8 cellular contexts compared by ENCODE assay signal in genomic region chr20:43513298-43514061, GRCh38. TPM values are rescaled to one million over a fixed set of nuclear protein-coding genes. Genes with fewer than 3 reads are reported as not detected.
A peak's percentile ranks its signal among the peaks of the same experiment; 100 is the strongest.
DNase-seq lines count a peak whose midpoint lies in the region; ATAC-seq and TF ChIP-seq lines count a peak whose summit lies in the region.

No MANE protein-coding gene starts in this region.

- H3K4me1 Mint-ChIP-seq in CD8-positive, alpha-beta T cell (ENCODE audit: low read depth), result peaks cover 22% of the 10 kb centered on the region

- H3K4me1 ChIP-seq in CD8-positive, alpha-beta T cell (ENCODE audit: insufficient read depth, low read length), result peaks cover 12% of the 10 kb centered on the region

- no peak for TF ChIP-seq EP300 in neural cell (conservative IDR thresholded peaks at IDR 0.05; ENCODE audit: poor library complexity, severe bottlenecking)

- no peak for TF ChIP-seq CTCF in CD8-positive, alpha-beta T cell (IDR thresholded peaks at IDR 0.05)
- TF ChIP-seq CTCF in dorsolateral prefrontal cortex (IDR thresholded peaks at IDR 0.05 in 54 of 56, conservative IDR thresholded peaks at IDR 0.05 in 2 of 56; ENCODE audit: low read depth in 1 of 56, partially characterized antibody in 56 of 56), result peak in 3 of 56 donors; percentile 21 to 33 (median 22)
- no peak for TF ChIP-seq CTCF in neural cell (IDR thresholded peaks at IDR 0.05; ENCODE audit: poor library complexity, severe bottlenecking)

- H3K4me3 Mint-ChIP-seq in CD8-positive, alpha-beta T cell, result peak overlapping the region; percentile 90

- no peaks in the 10 kb centered on the region for H3K36me3 ChIP-seq in CD8-positive, alpha-beta T cell (ENCODE audit: insufficient read depth, low read length)
- H3K36me3 ChIP-seq in neural cell (ENCODE audit: insufficient read depth, low read length), result no peaks in the 10 kb centered on the region

- H3K36me3 Mint-ChIP-seq in CD8-positive, alpha-beta T cell, result peaks cover 16% of the 10 kb centered on the region

- peak overlapping the region; percentile 40 for H2AFZ ChIP-seq in neural cell (ENCODE audit: low read depth, low read length)

- no peak for TF ChIP-seq RAD21 in neural cell (conservative IDR thresholded peaks at IDR 0.05)

- no peak for ATAC-seq in CD8-positive, alpha-beta T cell
- ATAC-seq in HG03439 (IDR thresholded peaks at IDR 0.05; ENCODE audit: unreplicated experiment) (peak; percentile 5), GM21825 (IDR thresholded peaks at IDR 0.05; ENCODE audit: unreplicated experiment) (no peak)

- no peaks in the 10 kb centered on the region for H3K9me3 Mint-ChIP-seq in CD8-positive, alpha-beta T cell

- DNase-seq in CD8-positive, alpha-beta T cell, result peak in 1 of 7 experiments; percentile 5
- DNase-seq in dorsolateral prefrontal cortex, result no peak
- no peak for DNase-seq in central memory CD4-positive, alpha-beta T cell
- DNase-seq in T-helper 9 cell, result no peak
- no peak for DNase-seq in hypothalamus (lab: John Stamatoyannopoulos, UW)

- H3K79me2 ChIP-seq in neural cell (replicated peaks; ENCODE audit: insufficient read depth, low read length), result no peaks in the 10 kb centered on the region

- peak overlapping the region; percentile 52 for H3K9ac ChIP-seq in neural cell (ENCODE audit: low read length)

- H3K9me3 ChIP-seq in CD8-positive, alpha-beta T cell (ENCODE audit: low read length), result no peaks in the 10 kb centered on the region
- H3K9me3 ChIP-seq in neural cell (ENCODE audit: low read length), result no peaks in the 10 kb centered on the region

- no peak overlapping the region for H3K27ac ChIP-seq in CD8-positive, alpha-beta T cell (ENCODE audit: low read depth, low read length)
- H3K27ac ChIP-seq in dorsolateral prefrontal cortex (peak overlapping the region in 38 of 59 donors; percentile 7 to 81 (median 59)), neural cell (ENCODE audit: low read length) (peak overlapping the region; percentile 34)

- no peaks in the 10 kb centered on the region for H4K20me1 ChIP-seq in neural cell (ENCODE audit: insufficient read depth)

- H3K27ac Mint-ChIP-seq in CD8-positive, alpha-beta T cell, result no peak overlapping the region

- H3K4me3 ChIP-seq in CD8-positive, alpha-beta T cell (ENCODE audit: low read depth, low read length), result peak overlapping the region; percentile 72
- peak overlapping the region; percentile 29 to 77 (median 63) for H3K4me3 ChIP-seq in dorsolateral prefrontal cortex
- H3K4me3 ChIP-seq in neural cell (ENCODE audit: low read length), result peak overlapping the region; percentile 82

- no peaks in the 10 kb centered on the region for H3K9me2 ChIP-seq in neural cell (ENCODE audit: insufficient read depth, low read length)

- peaks cover 11% of the 10 kb centered on the region for H3K27me3 Mint-ChIP-seq in CD8-positive, alpha-beta T cell (ENCODE audit: low read depth)

- H3K27me3 ChIP-seq in CD8-positive, alpha-beta T cell (ENCODE audit: insufficient read depth, low read length), result no peaks in the 10 kb centered on the region
- H3K27me3 ChIP-seq in dorsolateral prefrontal cortex (peaks cover 0 to under 1% (median 0%) of the 10 kb centered on the region in 45 donors), neural cell (ENCODE audit: insufficient read depth, low read depth, low read length) (peaks cover 6% of the 10 kb centered on the region)

- CTCF ChIA-PET in CD8-positive, alpha-beta T cell (lab: Charles Lee), result interaction anchor here (0.9 to 1.3 kb wide), 3 partner anchors 38 to 64 kb away, joined by 3 to 4 read pairs (median 4); no protein-coding TSS in a partner anchor

- intact Hi-C loops in CD8-positive, alpha-beta T cell (cut with DNase I, micrococcal nuclease), result loop anchor here (1.0 to 2.0 kb wide), 4 partner anchors 55 to 77 kb away; partner anchors contain the start of genes IFT52 (in 1 of the 2) and SRSF6 (in 1 of the 2)
- intact Hi-C loops in dorsolateral prefrontal cortex (cut with DNase I), result loop anchor here (2.0 to 5.0 kb wide), 2 partner anchors 56 to 57 kb away; partner anchors contain the start of gene SRSF6 (in 2 of the 2)

- H3F3A ChIP-seq in neural cell (ENCODE audit: insufficient read depth, low read length, poor library complexity, severe bottlenecking), result no peaks in the 10 kb centered on the region

- POLR2A ChIA-PET in CD8-positive, alpha-beta T cell (lab: Charles Lee), result interaction anchor here (1.0 to 2.9 kb wide), 2 partner anchors 38 to 57 kb away, joined by 4 to 10 read pairs; no protein-coding TSS in a partner anchor

- H3K4me2 ChIP-seq in neural cell (ENCODE audit: low read length), result no peak overlapping the region

TF ChIP-seq in neural cell, 6 proteins besides CTCF, POLR2A, EP300 and RAD21:
- no peak for TF ChIP-seq EZH2 (IDR thresholded peaks at IDR 0.05; ENCODE audit: borderline replicate concordance, insufficient read depth, low read length, poor library complexity, severe bottlenecking)
- peak; percentile 22 for TF ChIP-seq POLR2AphosphoS5 (IDR thresholded peaks at IDR 0.05)

RNA-seq across cellular contexts. Expression of gene L3MBTL1, which starts 6.0 kb away (rescaled TPM):
- 10 to 100 TPM; 11.8 to 12.8 TPM for total RNA-seq in CD8-positive, alpha-beta T cell
- 10 to 100 TPM; 15.5 to 63.9 (median 41.9) TPM for total RNA-seq in dorsolateral prefrontal cortex
- 22.0 and 24.4 TPM in 2 replicates for polyA plus RNA-seq in neural cell
- polyA minus RNA-seq in neural cell, result 28.5 and 30.2 TPM in 2 replicates

RNA-seq across cellular contexts. Expression of gene SGK2, which starts 45.3 kb away (rescaled TPM):
- total RNA-seq in CD8-positive, alpha-beta T cell, result under 1 TPM; 0.47 to 0.76 TPM
- total RNA-seq in dorsolateral prefrontal cortex, result 10 to 100 TPM in 89 of 120 experiments, 1 to 10 TPM in 31; 1.9 to 69.2 (median 14.7) TPM
- 0.81 and 5.8 TPM in 2 replicates for polyA plus RNA-seq in neural cell
- 1.5 and 2.2 TPM in 2 replicates for polyA minus RNA-seq in neural cell

RNA-seq across cellular contexts. Expression of gene SRSF6, which starts 55.8 kb away (rescaled TPM):
- total RNA-seq in CD8-positive, alpha-beta T cell, result 100 to 1,000 TPM; 361 to 363 TPM
- 100 to 1,000 TPM in 24 of 120 experiments, 10 to 100 TPM in 96; 54.0 to 148 (median 87.6) TPM for total RNA-seq in dorsolateral prefrontal cortex
- polyA plus RNA-seq in neural cell, result 217 and 225 TPM in 2 replicates
- 84.2 and 96.2 TPM in 2 replicates for polyA minus RNA-seq in neural cell
